18 cellular contexts compared by ENCODE assay signal in genomic region chr5:143931389-143931984, GRCh38.
A peak's percentile ranks its signal among the peaks of the same experiment; 100 is the strongest.
DNase-seq lines count a peak whose midpoint lies in the region; ATAC-seq, FAIRE-seq and TF ChIP-seq lines count a peak whose summit lies in the region.
"Had no signal": no experiment of that assay in that cellular context is flagged by ENCODE, and none has a peak within 500 bp of the region (broad histone marks: within the 10 kb centered on the region; RNA-seq: fewer than 3 reads in every experiment).

No MANE protein-coding gene starts in this region.

- 69% methylated on average over 4 of the region's 4 CpGs for WGBS in right cardiac atrium

- H3K36me3 ChIP-seq in gastrocnemius medialis, result no peaks in the 10 kb centered on the region
- H3K36me3 ChIP-seq: pancreas, upper lobe of right lung had no signal

- no peak for TF ChIP-seq CTCF in gastrocnemius medialis (IDR thresholded peaks at IDR 0.05 in 4 of 5, conservative IDR thresholded peaks at IDR 0.05 in 1 of 5)

- H3K27me3 ChIP-seq in right cardiac atrium (ENCODE audit: control insufficient read depth, insufficient read depth) (no peaks in the 10 kb centered on the region), gastrocnemius medialis (no peaks in the 10 kb centered on the region)
- H3K27me3 ChIP-seq: pancreas, upper lobe of right lung had no signal

- no peak overlapping the region for H3K27ac ChIP-seq in right cardiac atrium (ENCODE audit: low read length)
- H3K27ac ChIP-seq in gastrocnemius medialis, result peak overlapping the region in 1 of 4 donors; percentile 35
- H3K27ac ChIP-seq: pancreas, upper lobe of right lung had no signal

- ATAC-seq in right cardiac atrium (peak; percentile 70 to 83), gastrocnemius medialis (peak; percentile 97 to 100)
- ATAC-seq: upper lobe of right lung had no signal

- DNase-seq in NCI-H345 (lab: John Stamatoyannopoulos, UW) (peak; percentile 25), NCI-H345 treated with DMSO at 0.1 percent for 48 hours (lab: John Stamatoyannopoulos, UW; ENCODE audit: unreplicated experiment) (no peak), NCI-H2196 treated with DMSO at 0.1 percent for 48 hours (lab: John Stamatoyannopoulos, UW; ENCODE audit: unreplicated experiment) (peak; percentile 13), right cardiac atrium (peak in 2 of 3 donors; percentile 34 to 46), gastrocnemius medialis (peak; percentile 20 to 48), H54 (ENCODE audit: insufficient read length, low spot score) (no peak), SHP77 treated with DMSO at 0.1 percent for 48 hours (lab: John Stamatoyannopoulos, UW) (no peak)
- DNase-seq in activated CD4-positive, alpha-beta T cell treated with anti-CD3 and anti-CD28 coated beads for 4 hours, result no peak
- DNase-seq: 8988T; activated CD4-positive, alpha-beta T cell treated with anti-CD3 and anti-CD28 coated beads, Interleukin-2, amount 10 ng/mL, durations not matched to agents 24 days and 14 days; activated T-cell treated with anti-CD3 and anti-CD28 coated beads, Interleukin-2, amount 50 U/mL, for 1 hour; CD4-positive, CD25-positive, alpha-beta regulatory T cell; effector memory CD4-positive, alpha-beta T cell; pancreas; stimulated activated CD8-positive, alpha-beta memory T cell treated with anti-CD3 and anti-CD28 coated beads, Interleukin-4, amount 100 ng/mL, for 48 hours; T-helper 9 cell; upper lobe of right lung had no signal

- no peak for TF ChIP-seq POLR2A in gastrocnemius medialis (IDR thresholded peaks at IDR 0.05)
- TF ChIP-seq POLR2A in H54 (IDR thresholded peaks at IDR 0.05; ENCODE audit: low read depth, low read length), result no peak

- no peak for FAIRE-seq in H54 (lab: Jason Lieb, UNC)
- FAIRE-seq: bronchial epithelial cell, pancreas had no signal

- intact Hi-C loops in right cardiac atrium (cut with DNase I), result no loop called here
- intact Hi-C loops in gastrocnemius medialis (cut with DNase I; ENCODE audit: low total_unique reads), result no loop called here

- in situ Hi-C loops in gastrocnemius medialis (cut with MboI; ENCODE audit: low sequenced_read_pairs in 4 of 4), result no loop called here

- H3K9me3 ChIP-seq in right cardiac atrium (ENCODE audit: control insufficient read depth, low read length) (no peaks in the 10 kb centered on the region), gastrocnemius medialis (no peaks in the 10 kb centered on the region)
- H3K9me3 ChIP-seq: pancreas, upper lobe of right lung had no signal

- H3K4me1 ChIP-seq in right cardiac atrium (ENCODE audit: control insufficient read depth, insufficient read depth, low read length), result no peaks in the 10 kb centered on the region
- peaks cover 0 to 5% of the 10 kb centered on the region in 2 donors for H3K4me1 ChIP-seq in gastrocnemius medialis
- H3K4me1 ChIP-seq: pancreas, upper lobe of right lung had no signal

- H3K4me3 ChIP-seq in right cardiac atrium (ENCODE audit: low read length) (no peak overlapping the region), gastrocnemius medialis (peak overlapping the region in 1 of 4 donors; percentile 13)
- H3K4me3 ChIP-seq: pancreas, upper lobe of right lung had no signal

Comparison
In these comparisons a context has a peak if more than half of its experiments do, and no peak if none do; other contexts are left out.
1. DNase-seq: peak in NCI-H345 (single experiment), NCI-H2196 treated with DMSO at 0.1 percent for 48 hours (single experiment), right cardiac atrium (2 of 3) and gastrocnemius medialis (2 of 2); none in NCI-H345 treated with DMSO at 0.1 percent for 48 hours (single experiment), activated CD4-positive, alpha-beta T cell treated with anti-CD3 and anti-CD28 coated beads for 4 hours (0 of 2), H54 (single experiment) and SHP77 treated with DMSO at 0.1 percent for 48 hours (single experiment).